21 cellular contexts compared by ENCODE assay signal in the genomic region with DNA sequence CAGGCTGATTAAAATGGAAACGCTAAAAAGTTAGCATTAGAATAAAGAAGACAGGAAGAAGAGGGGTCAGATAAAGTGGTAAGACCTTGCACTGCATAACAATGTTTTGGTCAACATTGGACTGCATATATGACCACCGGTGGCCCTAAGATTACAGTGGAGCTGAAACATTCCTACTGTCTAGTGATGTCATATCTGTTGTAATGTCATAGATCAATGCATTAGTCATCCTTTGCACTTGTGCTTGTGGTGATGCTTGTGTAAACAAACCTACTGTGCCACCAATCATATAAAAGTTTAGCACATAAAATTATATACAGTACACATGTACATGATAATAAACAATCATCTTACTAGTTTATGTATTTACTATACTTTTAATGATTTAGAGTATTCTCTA.
DNase-seq lines count a peak whose midpoint lies in the region; ATAC-seq and TF ChIP-seq lines count a peak whose summit lies in the region.
"Had no signal": no experiment of that assay in that cellular context is flagged by ENCODE, and none has a peak within 500 bp of the region (broad histone marks: within the 10 kb centered on the region; RNA-seq: fewer than 3 reads in every experiment).

No MANE protein-coding gene starts in this region.

- H3K27ac Mint-ChIP-seq in CD4-positive, alpha-beta memory T cell: no peak overlapping the region
- H3K27ac Mint-ChIP-seq in mesothelial cell of epicardium: no peak overlapping the region
- H3K27ac Mint-ChIP-seq: H9; stimulated activated effector memory CD8-positive, alpha-beta T cell treated with anti-CD3 and anti-CD28 coated beads, Interleukin-12 subunit alpha, Interleukin-12 subunit beta, amount 100 ng/mL, for 72 hours; T-helper 1 cell treated with Interleukin-12 subunit alpha and Interleukin-12 subunit beta and Interleukin-4 antibody, amounts not matched to agents 30 μg/mL and 1 μg/mL, for 36 hours had no signal

- TF ChIP-seq POLR2A in esophagus squamous epithelium (IDR thresholded peaks at IDR 0.05): no peak

- DNase-seq in DMS53 (lab: John Stamatoyannopoulos, UW): peak; percentile 56
- DNase-seq in M059J (ENCODE audit: low read depth): peak; percentile 65
- DNase-seq in mammary epithelial cell: peak; percentile 28
- peak; percentile 60 for DNase-seq in kidney tubule cell (ENCODE audit: low spot score)
- DNase-seq in CD4-positive, alpha-beta memory T cell: no peak
- DNase-seq in mesothelial cell of epicardium (ENCODE audit: low spot score in 2 of 2, unreplicated experiment in 2 of 2): no peak
- no peak for DNase-seq in esophagus squamous epithelium (lab: John Stamatoyannopoulos, UW)
- DNase-seq: activated CD4-positive, CD25-positive, alpha-beta regulatory T cell treated with anti-CD3 and anti-CD28 coated beads, Interleukin-2, amount 50 U/mL, for 72 hours; BE2C; DMS79; effector CD8-positive, alpha-beta T cell; H9; heart left ventricle; KG1; NCI-H146; NCI-H510A; OCI-M1; upper lobe of right lung had no signal

- CTCF ChIA-PET in mammary epithelial cell (lab: Charles Lee; ENCODE audit: low non-redundant PET): no interaction called here
- CTCF ChIA-PET in CD4-positive, alpha-beta memory T cell (lab: Charles Lee; ENCODE audit: partially characterized antibody): no interaction called here

- H3K4me1 Mint-ChIP-seq in CD4-positive, alpha-beta memory T cell: no peaks in the 10 kb centered on the region
- H3K4me1 Mint-ChIP-seq in mesothelial cell of epicardium: no peaks in the 10 kb centered on the region
- H3K4me1 Mint-ChIP-seq: stimulated activated effector memory CD8-positive, alpha-beta T cell treated with anti-CD3 and anti-CD28 coated beads, Interleukin-12 subunit alpha, Interleukin-12 subunit beta, amount 100 ng/mL, for 72 hours had no signal

- intact Hi-C loops in mammary epithelial cell (cut with micrococcal nuclease) (no loop called here), esophagus squamous epithelium (cut with DNase I) (no loop called here)
- intact Hi-C loops in CD4-positive, alpha-beta memory T cell (cut with micrococcal nuclease): no loop called here

- H3K9me3 ChIP-seq in mammary epithelial cell (replicated peaks; ENCODE audit: insufficient read depth, low read length): no peaks in the 10 kb centered on the region
- no peaks in the 10 kb centered on the region for H3K9me3 ChIP-seq in CD4-positive, alpha-beta memory T cell (ENCODE audit: control insufficient read depth in 1 of 2, low read length in 2 of 2)
- no peaks in the 10 kb centered on the region for H3K9me3 ChIP-seq in esophagus squamous epithelium
- H3K9me3 ChIP-seq: BE2C, upper lobe of right lung had no signal

- H3K36me3 Mint-ChIP-seq in CD4-positive, alpha-beta memory T cell: peaks cover 21 to 31% of the 10 kb centered on the region in 2 donors
- H3K36me3 Mint-ChIP-seq in mesothelial cell of epicardium: peaks cover 14% of the 10 kb centered on the region

- no peak overlapping the region for H3K4me2 ChIP-seq in mammary epithelial cell (ENCODE audit: insufficient read depth, low read depth, low read length)

- H3K4me3 ChIP-seq in mammary epithelial cell (replicated peaks in 1 of 3; ENCODE audit: insufficient read depth in 1 of 3, low read depth in 2 of 3, low read length in 3 of 3) (no peak overlapping the region), esophagus squamous epithelium (no peak overlapping the region)
- no peak overlapping the region for H3K4me3 ChIP-seq in CD4-positive, alpha-beta memory T cell (ENCODE audit: low read length in 2 of 2)
- H3K4me3 ChIP-seq: heart left ventricle, upper lobe of right lung had no signal

- POLR2A ChIA-PET in CD4-positive, alpha-beta memory T cell (lab: Charles Lee; ENCODE audit: partially characterized antibody): no interaction called here

- no peak overlapping the region for H2AFZ ChIP-seq in mammary epithelial cell (ENCODE audit: low read depth, low read length)

- H3K4me1 ChIP-seq in mammary epithelial cell (ENCODE audit: insufficient read depth, low read length) (no peaks in the 10 kb centered on the region), esophagus squamous epithelium (peaks cover 0 to 10% (median 0%) of the 10 kb centered on the region in 3 donors)
- H3K4me1 ChIP-seq in CD4-positive, alpha-beta memory T cell (ENCODE audit: insufficient read depth, low read length): no peaks in the 10 kb centered on the region
- H3K4me1 ChIP-seq: BE2C, heart left ventricle, upper lobe of right lung had no signal

- no peak overlapping the region for H3K4me3 Mint-ChIP-seq in CD4-positive, alpha-beta memory T cell
- no peak overlapping the region for H3K4me3 Mint-ChIP-seq in mesothelial cell of epicardium
- H3K4me3 Mint-ChIP-seq: H9; stimulated activated effector memory CD8-positive, alpha-beta T cell treated with anti-CD3 and anti-CD28 coated beads, Interleukin-12 subunit alpha, Interleukin-12 subunit beta, amount 100 ng/mL, for 72 hours; T-helper 1 cell treated with Interleukin-12 subunit alpha and Interleukin-12 subunit beta and Interleukin-4 antibody, amounts not matched to agents 30 μg/mL and 1 μg/mL, for 36 hours had no signal

- no peak overlapping the region for H3K27ac ChIP-seq in mammary epithelial cell (ENCODE audit: insufficient read depth, low read depth, low read length)
- H3K27ac ChIP-seq in CD4-positive, alpha-beta memory T cell (ENCODE audit: low read depth, low read length): no peak overlapping the region
- H3K27ac ChIP-seq in esophagus squamous epithelium: no peak overlapping the region
- H3K27ac ChIP-seq: heart left ventricle, upper lobe of right lung had no signal

- H3K27me3 Mint-ChIP-seq in CD4-positive, alpha-beta memory T cell: no peaks in the 10 kb centered on the region
- no peaks in the 10 kb centered on the region for H3K27me3 Mint-ChIP-seq in mesothelial cell of epicardium (ENCODE audit: low read depth)

- no peaks in the 10 kb centered on the region for H4K20me1 ChIP-seq in mammary epithelial cell (ENCODE audit: insufficient read depth, low read length)

- WGBS in mammary epithelial cell (ENCODE audit: low coverage, missing lambda C conversion rate): 68% methylated on average over 2 of the region's 2 CpGs
- 90 to 93% methylated on average over 2 of the region's 2 CpGs for WGBS in esophagus squamous epithelium, 2 donors

- no TSS peak for BruUV-seq in mammary epithelial cell (replicated peaks; lab: Mats Ljungman, UMichigan)

- H3K79me2 ChIP-seq in mammary epithelial cell (ENCODE audit: insufficient read depth, low read length): no peaks in the 10 kb centered on the region

- peaks cover 7% of the 10 kb centered on the region for H3K36me3 ChIP-seq in mammary epithelial cell (ENCODE audit: insufficient read depth, low read length)
- peaks cover 8% of the 10 kb centered on the region for H3K36me3 ChIP-seq in CD4-positive, alpha-beta memory T cell (ENCODE audit: insufficient read depth, low read length)
- H3K36me3 ChIP-seq in esophagus squamous epithelium: peaks cover 0 to 97% (median 0%) of the 10 kb centered on the region in 3 donors

- H3K9ac ChIP-seq in mammary epithelial cell (ENCODE audit: insufficient read depth, low read length): no peak overlapping the region

- ATAC-seq in GM21717 (IDR thresholded peaks at IDR 0.05; ENCODE audit: unreplicated experiment): no peak
- ATAC-seq: heart left ventricle; stimulated activated effector memory CD8-positive, alpha-beta T cell treated with anti-CD3 and anti-CD28 coated beads, Interleukin-12 subunit alpha, Interleukin-12 subunit beta, amount 100 ng/mL, for 72 hours; upper lobe of right lung had no signal

- H3K27me3 ChIP-seq in mammary epithelial cell (ENCODE audit: insufficient read depth, low read length) (no peaks in the 10 kb centered on the region), esophagus squamous epithelium (no peaks in the 10 kb centered on the region)
- no peaks in the 10 kb centered on the region for H3K27me3 ChIP-seq in CD4-positive, alpha-beta memory T cell (ENCODE audit: insufficient read depth, low read length)
- H3K27me3 ChIP-seq: BE2C, heart left ventricle, upper lobe of right lung had no signal

- H3K9me3 Mint-ChIP-seq in CD4-positive, alpha-beta memory T cell: peaks cover 0 to 8% (median under 1%) of the 10 kb centered on the region in 8 donors
- peaks cover 4% of the 10 kb centered on the region for H3K9me3 Mint-ChIP-seq in mesothelial cell of epicardium
- H3K9me3 Mint-ChIP-seq: H9 had no signal

- no peak for TF ChIP-seq CTCF in mammary epithelial cell (conservative IDR thresholded peaks at IDR 0.05 in 1 of 2, IDR thresholded peaks at IDR 0.05 in 1 of 2; ENCODE audit: extremely low read depth in 1 of 2, insufficient read depth in 1 of 2, low read depth in 1 of 2, low read length in 2 of 2)
- TF ChIP-seq CTCF in mesothelial cell of epicardium (IDR thresholded peaks at IDR 0.05; ENCODE audit: unreplicated experiment): no peak
- no peak for TF ChIP-seq CTCF in esophagus squamous epithelium (IDR thresholded peaks at IDR 0.05)

- dilution Hi-C loops in mammary epithelial cell (cut with HindIII; ENCODE audit: low sequenced_read_pairs): no loop called here

- in situ Hi-C loops in mammary epithelial cell (cut with MboI; ENCODE audit: low sequenced_read_pairs in 2 of 2): no loop called here

Comparison
In these comparisons a context has a peak if more than half of its experiments do, and no peak if none do; other contexts are left out.
1. DNase-seq: peak in DMS53 (single experiment), M059J (single experiment), mammary epithelial cell (single experiment) and kidney tubule cell (single experiment); none in CD4-positive, alpha-beta memory T cell (0 of 5), mesothelial cell of epicardium (0 of 2) and esophagus squamous epithelium (single experiment).